In genomic region chr1:42852608-42852980, GRCh38 we compare ENCODE assay signal across 1 cellular context.
TF ChIP-seq lines count a peak whose summit lies in the region.

No MANE protein-coding gene starts in this region.

TF ChIP-seq in K562, 482 proteins besides CTCF, POLR2A, EP300 and RAD21:
- TF ChIP-seq POLR3G (IDR thresholded peaks at IDR 0.05; ENCODE audit: extremely low read depth, insufficient read length, insufficient replicate concordance) (no peak), NFRKB (IDR thresholded peaks at IDR 0.05; ENCODE audit: low read depth) (no peak), KAT2B (IDR thresholded peaks at IDR 0.05; ENCODE audit: low read depth, low read length) (no peak), BRCA1 (IDR thresholded peaks at IDR 0.05) (no peak), BRCA1 (CRISPR knock-in tag; IDR thresholded peaks at IDR 0.05) (no peak)
